Comparison of ENCODE assay signal across 32 cellular contexts in genomic region chr11:106217456-106217855, GRCh38.
"Had no signal": no experiment of that assay in that cellular context is flagged by ENCODE, and none has a peak within 500 bp of the region (broad histone marks: within the 10 kb centered on the region; RNA-seq: fewer than 3 reads in every experiment).

No MANE protein-coding gene starts in this region.

- FAIRE-seq: astrocyte had no signal

- DNase-seq: activated B cell treated with CpG ODN at 0.5 μM for 24 hours; activated CD4-positive, alpha-beta memory T cell treated with anti-CD3 and anti-CD28 coated beads for 36 hours; activated CD4-positive, alpha-beta T cell treated with anti-CD3 and anti-CD28 coated beads for 4 hours; activated CD4-positive, alpha-beta T cell treated with anti-CD3 and anti-CD28 coated beads, Interleukin-2, amount 50 U/mL, for 1 hour; activated CD4-positive, CD25-positive, alpha-beta regulatory T cell treated with anti-CD3 and anti-CD28 coated beads, Interleukin-2, amount 50 U/mL, for 72 hours; activated CD8-positive, alpha-beta memory T cell treated with anti-CD3 and anti-CD28 coated beads, Interleukin-2, amount 50 U/mL, for 4 hours; activated naive CD4-positive, alpha-beta T cell treated with Interleukin-2 at 50 U/mL for 16 hours; activated naive CD8-positive, alpha-beta T cell treated with anti-CD3 and anti-CD28 coated beads, Interleukin-2, amount 10 ng/mL, durations not matched to agents 7 days and 5 days; activated T-cell treated with anti-CD3 and anti-CD28 coated beads for 4 hours; activated T-cell treated with anti-CD3 and anti-CD28 coated beads, Interleukin-2, amount 50 U/mL, for 4 hours; adrenal gland; body of pancreas; central memory CD4-positive, alpha-beta T cell; NCI-H1092 treated with DMSO at 0.1 percent for 48 hours; NCI-H1417; NCI-H146; NCI-H187; NCI-H2029 treated with DMSO at 0.1 percent for 48 hours; NCI-H2107; NCI-H2171; NCI-H510A; NCI-H526; NCI-H748 treated with DMSO at 0.1 percent for 48 hours; NK-92 treated with Interleukin-12 subunit alpha and Interleukin-12 subunit beta, amount 100 ng/mL, for 24 hours; PC-3; Peyer's patch; RPMI8226; SHP77 treated with DMSO at 0.1 percent for 48 hours; SK-N-SH had no signal

- ATAC-seq: activated T-cell treated with anti-CD3 and anti-CD28 coated beads, Interleukin-2, amount 50 U/mL, for 4 hours; body of pancreas; PC-3 had no signal

- H3K4me3 ChIP-seq: adrenal gland, body of pancreas, breast epithelium, Peyer's patch, SJSA1 had no signal

- H3K27me3 ChIP-seq: adrenal gland, body of pancreas, breast epithelium, Peyer's patch, SJSA1 had no signal

- H3K36me3 ChIP-seq: adrenal gland, breast epithelium, Peyer's patch, SJSA1 had no signal
